ENCODE assay signal across 26 cellular contexts in genomic region chr4:89363786-89364185, GRCh38. TPM values are rescaled to one million over a fixed set of nuclear protein-coding genes. Genes with fewer than 3 reads are reported as not detected.
"Had no signal": no experiment of that assay in that cellular context is flagged by ENCODE, and none has a peak within 500 bp of the region (broad histone marks: within the 10 kb centered on the region; RNA-seq: fewer than 3 reads in every experiment).

No MANE protein-coding gene starts in this region.

- DNase-seq: activated CD8-positive, alpha-beta memory T cell treated with anti-CD3 and anti-CD28 coated beads, Interleukin-2, amount 50 U/mL, for 4 hours; activated effector memory CD4-positive, alpha-beta T cell treated with anti-CD3 and anti-CD28 coated beads, Interleukin-2, amount 50 U/mL, for 16 hours; activated naive CD4-positive, alpha-beta T cell treated with anti-CD3 and anti-CD28 coated beads for 36 hours; activated naive CD8-positive, alpha-beta T cell treated with anti-CD3 and anti-CD28 coated beads for 36 hours; activated T-cell treated with anti-CD3 and anti-CD28 coated beads, Interleukin-2, amount 50 U/mL, for 1 hour; brain microvascular endothelial cell; dorsolateral prefrontal cortex; effector memory CD4-positive, alpha-beta T cell; glutamatergic neuron; left cardiac atrium; left ventricle myocardium superior; mucosa of descending colon; posterior cingulate gyrus; right cardiac atrium; stimulated activated CD4-positive, alpha-beta T cell treated with anti-CD3 and anti-CD28 coated beads, Interleukin-15, amount 100 ng/mL, for 24 hours; stimulated activated naive CD4-positive, alpha-beta T cell; T-helper 9 cell; tibial artery; upper lobe of right lung had no signal

- H3K36me3 ChIP-seq: ascending aorta, brain microvascular endothelial cell, suprapubic skin, tibial artery, upper lobe of right lung had no signal

- H3K27ac ChIP-seq: ascending aorta, brain microvascular endothelial cell, coronary artery, dorsolateral prefrontal cortex, suprapubic skin, tibial artery, upper lobe of right lung, VCaP had no signal

- H3K4me1 ChIP-seq: ascending aorta, suprapubic skin, tibial artery, upper lobe of right lung had no signal

- H3K27me3 ChIP-seq: ascending aorta, brain microvascular endothelial cell, suprapubic skin, tibial artery, upper lobe of right lung had no signal

- H3K4me3 ChIP-seq: ascending aorta, coronary artery, dorsolateral prefrontal cortex, mucosa of descending colon, suprapubic skin, tibial artery, upper lobe of right lung had no signal

- H3K9me3 ChIP-seq: ascending aorta, mucosa of descending colon, suprapubic skin, tibial artery, upper lobe of right lung had no signal

- ATAC-seq: activated CD4-positive, CD25-positive, alpha-beta regulatory T cell treated with anti-CD3 and anti-CD28 coated beads, Interleukin-2, amount 50 U/mL, for 24 hours; left cardiac atrium; left ventricle myocardium superior; mucosa of descending colon; natural killer cell treated with Interleukin-12 subunit alpha and Interleukin-12 subunit beta and Interleukin-15 and Interleukin-18, amount 100 ng/mL, for 72 hours; right cardiac atrium; upper lobe of right lung had no signal

RNA-seq across cellular contexts. Expression of gene GPRIN3, which starts 56.2 kb away (rescaled TPM):
- polyA plus RNA-seq: keratinocyte had no signal
